28 cellular contexts compared by ENCODE assay signal in genomic region chr19:4533835-4534424, GRCh38. TPM values are rescaled to one million over a fixed set of nuclear protein-coding genes. Genes with fewer than 3 reads are reported as not detected.
A peak's percentile ranks its signal among the peaks of the same experiment; 100 is the strongest.
DNase-seq lines count a peak whose midpoint lies in the region; ATAC-seq, FAIRE-seq and TF ChIP-seq lines count a peak whose summit lies in the region.
"Had no signal": no experiment of that assay in that cellular context is flagged by ENCODE, and none has a peak within 500 bp of the region (broad histone marks: within the 10 kb centered on the region; RNA-seq: fewer than 3 reads in every experiment).

No MANE protein-coding gene starts in this region.

- BruUV-seq in K562 (replicated peaks; lab: Mats Ljungman, UMichigan) = no TSS peak

- H2AFZ ChIP-seq in K562 (ENCODE audit: low read depth, low read length) = no peak overlapping the region

- H3K27me3 ChIP-seq in left ventricle myocardium inferior (ENCODE audit: low read depth) (peaks cover 36% of the 10 kb centered on the region), K562 (ENCODE audit: control insufficient read depth in 2 of 2, insufficient read depth in 2 of 2, low read length in 2 of 2) (peaks cover 0 to 6% of the 10 kb centered on the region in 2 experiments; a peak in 3 of 5 replicates), neutrophil (no peaks in the 10 kb centered on the region)
- H3K27me3 ChIP-seq: MG63 had no signal

- CTCF ChIA-PET in K562 (lab: Yijun Ruan, JAX; ENCODE audit: low intra/inter-chr PET ratio) = no interaction called here

- no peaks in the 10 kb centered on the region for H4K20me1 ChIP-seq in K562 (replicated peaks; ENCODE audit: control insufficient read depth, insufficient read depth, low read length)
- H4K20me1 ChIP-seq: BLaER1 treated with 17β-estradiol and CSF1 and Interleukin-3, amounts not matched to agents 10 nM and 100 nM had no signal

- no peak for FAIRE-seq in K562 (lab: Jason Lieb, UNC)
- FAIRE-seq: GM12891, GM19239, H54 had no signal

- no peak for TF ChIP-seq EP300 in K562 (IDR thresholded peaks at IDR 0.05; ENCODE audit: low read length)

- ATAC-seq in left cardiac atrium (no peak), K562 (no peak)

- in situ Hi-C loops in K562 (cut with MboI) (no loop called here), GM13977 (cut with MboI; ENCODE audit: low pct_unique_long_range_greater_than_20kb, low sequenced_read_pairs, unreplicated experiment) (no loop called here)

- H3K79me2 ChIP-seq in K562 (ENCODE audit: control insufficient read depth, insufficient read depth, low read length) = peaks cover 9% of the 10 kb centered on the region; the same call in 2 of the 3 replicates

- peak overlapping the region; percentile 85 for H3K27ac ChIP-seq in left ventricle myocardium inferior (replicated peaks)
- H3K27ac ChIP-seq in K562 (ENCODE audit: extremely low read depth, low read depth, low read length) = no peak overlapping the region
- peak overlapping the region; percentile 95 for H3K27ac ChIP-seq in neutrophil
- H3K27ac ChIP-seq: BLaER1 treated with 17β-estradiol and CSF1 and Interleukin-3, amounts not matched to agents 10 nM and 100 nM; Peyer's patch had no signal

- H3K4me1 ChIP-seq in left ventricle myocardium inferior = peaks cover 32% of the 10 kb centered on the region
- peaks cover 5 to 44% of the 10 kb centered on the region in 2 experiments; a peak in 4 of 5 replicates for H3K4me1 ChIP-seq in K562 (replicated peaks in 1 of 2; ENCODE audit: control insufficient read depth in 2 of 2, insufficient read depth in 2 of 2, low read length in 2 of 2)
- peaks cover 50 to 51% of the 10 kb centered on the region in 2 experiments for H3K4me1 ChIP-seq in neutrophil (ENCODE audit: control insufficient read depth in 1 of 2, insufficient read depth in 1 of 2, low read depth in 1 of 2, low read length in 1 of 2)

- peak overlapping the region; percentile 68 for H3K4me3 ChIP-seq in left ventricle myocardium inferior
- H3K4me3 ChIP-seq in K562 = no peak overlapping the region
- no peak overlapping the region for H3K4me3 ChIP-seq in neutrophil (ENCODE audit: low read depth in 1 of 2, low read length in 1 of 2)
- H3K4me3 ChIP-seq: BLaER1 treated with 17β-estradiol and CSF1 and Interleukin-3, amounts not matched to agents 10 nM and 100 nM; MG63 had no signal

- 38% methylated on average over 9 of the region's 9 CpGs for WGBS in K562 (ENCODE audit: insufficient coverage, low coverage, missing lambda C conversion rate)

- TF ChIP-seq POLR2A in K562 (conservative IDR thresholded peaks at IDR 0.05) = no peak

- H3K9ac ChIP-seq in K562 (ENCODE audit: insufficient read depth in 1 of 2, low read depth in 2 of 2, low read length in 2 of 2) = no peak overlapping the region
- H3K9ac ChIP-seq: BLaER1 treated with 17β-estradiol and CSF1 and Interleukin-3, amounts not matched to agents 10 nM and 100 nM had no signal

- H3K9me1 ChIP-seq in K562 (ENCODE audit: control insufficient read depth, insufficient read depth, low read length) = no peaks in the 10 kb centered on the region

- no peaks in the 10 kb centered on the region for H3K9me3 ChIP-seq in left ventricle myocardium inferior (replicated peaks)
- H3K9me3 ChIP-seq in K562 (replicated peaks; ENCODE audit: control insufficient read depth, insufficient read depth, low read depth, low read length) = no peaks in the 10 kb centered on the region
- H3K9me3 ChIP-seq in neutrophil = no peaks in the 10 kb centered on the region
- H3K9me3 ChIP-seq: BLaER1 treated with 17β-estradiol and CSF1 and Interleukin-3, amounts not matched to agents 10 nM and 100 nM; MG63; Peyer's patch had no signal

- no peak overlapping the region for H3K4me2 ChIP-seq in K562 (ENCODE audit: insufficient read depth, low read length)

- no peaks in the 10 kb centered on the region for H3K36me3 ChIP-seq in left ventricle myocardium inferior
- H3K36me3 ChIP-seq in K562 (ENCODE audit: control insufficient read depth, insufficient read depth, low read length) = peaks cover 9% of the 10 kb centered on the region; the same call in 1 of the 3 replicates
- H3K36me3 ChIP-seq in neutrophil = peaks cover 26% of the 10 kb centered on the region
- H3K36me3 ChIP-seq: BLaER1 treated with 17β-estradiol and CSF1 and Interleukin-3, amounts not matched to agents 10 nM and 100 nM; MG63; Peyer's patch had no signal

- intact Hi-C loops in left ventricle myocardium inferior (cut with micrococcal nuclease) (no loop called here), left cardiac atrium (cut with DNase I) (no loop called here), K562 (cut with micrococcal nuclease) (no loop called here)

- POLR2A ChIA-PET in K562 (lab: Yijun Ruan, JAX) = interaction anchor here (1.3 to 1.6 kb wide), 2 partner anchors 10 to 62 kb away, joined by 6 to 8 read pairs; partner anchors contain the start of gene HDGFL2

- TF ChIP-seq CTCF in left ventricle myocardium inferior (IDR thresholded peaks at IDR 0.05; ENCODE audit: borderline replicate concordance) (no peak), K562 (IDR thresholded peaks at IDR 0.05 in 2 of 3, conservative IDR thresholded peaks at IDR 0.05 in 1 of 3; ENCODE audit: insufficient read depth in 2 of 3, low read depth in 1 of 3, low read length in 3 of 3) (no peak), neutrophil (IDR thresholded peaks at IDR 0.05) (no peak), GM13977 (IDR thresholded peaks at IDR 0.05; ENCODE audit: extremely low read depth, insufficient read depth, missing control alignments) (no peak)

- DNase-seq in left ventricle myocardium inferior (no peak), left cardiac atrium (no peak), K562 (ENCODE audit: extremely low read depth in 1 of 4, low spot score in 3 of 4) (no peak), GM13977 (ENCODE audit: low spot score) (no peak), NOMO-1 treated with dmso at 0.1 percent for 144 hours (lab: John Stamatoyannopoulos, UW; ENCODE audit: unreplicated experiment) (no peak), AG08396 (ENCODE audit: low spot score) (no peak)
- DNase-seq: AML-193; CD4-positive, alpha-beta T cell; DMS79; EL; GDM1; KG1; MG63; NCI-H1105 treated with DMSO at 0.1 percent for 48 hours; NCI-H2227 treated with DMSO at 0.1 percent for 48 hours; NCI-H526 treated with DMSO at 0.1 percent for 48 hours; OCI-M1; Peyer's patch; SHP77 treated with DMSO at 0.1 percent for 48 hours had no signal

- TF ChIP-seq RAD21 in K562 (CRISPR knock-in tag; conservative IDR thresholded peaks at IDR 0.05 in 1 of 2, IDR thresholded peaks at IDR 0.05 in 1 of 2) = no peak

RNA-seq across cellular contexts. Expression of gene PLIN5, which starts 1.1 kb away (rescaled TPM):
- total RNA-seq in left ventricle myocardium inferior = 73.5 TPM
- total RNA-seq in left cardiac atrium = 10 to 100 TPM; 32.7 to 47.8 TPM
- total RNA-seq in K562 (2011; cell fraction: chromatin; rRNA removed; ENCODE audit: low replicate concordance) = 8.0 and 24.6 TPM in 2 replicates
- 11.3 and 12.8 TPM in 2 replicates for total RNA-seq in K562 (2011; cell fraction: nucleolus; rRNA removed)
- total RNA-seq in K562 (2011; cell fraction: nucleoplasm; rRNA removed) = 10.8 and 12.9 TPM in 2 replicates
- 0.50 and 0.86 TPM in 2 replicates for total RNA-seq in K562 (2014; rRNA removed)
- 0.15 and 0.26 TPM in 2 replicates for total RNA-seq in K562 (2014; rRNA removed; fragmentation: Illumina TruSeq; extraction: Trizol)
- 0.07 TPM in 1 of 2 replicates, not detected in the other for total RNA-seq in K562 (2015; rRNA removed; fragmentation: Illumina TruSeq; extraction: Trizol)
- 1.3 TPM in 2 replicates for total RNA-seq in K562 (2021)
- 1.3 and 1.6 TPM in 2 replicates for polyA plus RNA-seq in K562 (2011; rRNA removed)
- 1.0 and 1.3 TPM in 2 replicates for polyA plus RNA-seq in K562 (2011; cell fraction: cytosol; rRNA removed)
- polyA plus RNA-seq in K562 (2011; cell fraction: nucleus; rRNA removed) = 3.6 and 9.2 TPM in 2 replicates
- polyA plus RNA-seq in K562 (2012) = 0.50 and 0.51 TPM in 2 replicates
- 0.54 and 0.62 TPM in 2 replicates for polyA plus RNA-seq in K562 (2014; fragmentation: Illumina TruSeq; extraction: Trizol)
- polyA plus RNA-seq in K562 (2014; fragmentation: Nextera tagmentation; extraction: Ambion mirVana) = under 1 TPM; 0.04 TPM
- 0.85 and 0.94 TPM in 2 replicates for polyA plus RNA-seq in K562 (2014; rRNA removed)
- polyA minus RNA-seq in K562 (2011; rRNA and poly(A)+ RNA removed) = 0.81 and 1.5 TPM in 2 replicates
- 0.95 TPM in 1 of 2 replicates, not detected in the other for polyA minus RNA-seq in K562 (2011; cell fraction: cytosol; rRNA and poly(A)+ RNA removed)
- 2.0 and 2.8 TPM in 2 replicates for polyA minus RNA-seq in K562 (2011; cell fraction: nucleus; rRNA and poly(A)+ RNA removed)
- total RNA-seq: A172, HT1080, NCI-H460 had no signal
- polyA plus RNA-seq: AG04450 had no signal

RNA-seq across cellular contexts. Expression of gene LRG1, which starts 5.9 kb away (rescaled TPM):
- total RNA-seq in left ventricle myocardium inferior = 0.41 TPM
- 1 to 10 TPM in 1 of 2 donors, under 1 TPM in 1; 0.88 to 1.1 TPM for total RNA-seq in left cardiac atrium
- 5.0 and 14.6 TPM in 2 replicates for total RNA-seq in K562 (2011; cell fraction: chromatin; rRNA removed; ENCODE audit: low replicate concordance)
- 18.2 and 23.3 TPM in 2 replicates for total RNA-seq in K562 (2011; cell fraction: nucleolus; rRNA removed)
- 12.4 and 14.4 TPM in 2 replicates for total RNA-seq in K562 (2011; cell fraction: nucleoplasm; rRNA removed)
- total RNA-seq in K562 (2014; rRNA removed) = 8.4 and 10.6 TPM in 2 replicates
- 3.8 and 4.6 TPM in 2 replicates for total RNA-seq in K562 (2014; rRNA removed; fragmentation: Illumina TruSeq; extraction: Trizol)
- total RNA-seq in K562 (2015; rRNA removed; fragmentation: Illumina TruSeq; extraction: Trizol) = 9.4 and 9.5 TPM in 2 replicates
- 11.5 and 11.7 TPM in 2 replicates for total RNA-seq in K562 (2021)
- 10.9 and 11.9 TPM in 2 replicates for polyA plus RNA-seq in K562 (2011; rRNA removed)
- 15.4 and 23.9 TPM in 2 replicates for polyA plus RNA-seq in K562 (2011; cell fraction: cytosol; rRNA removed)
- 2.7 and 3.4 TPM in 2 replicates for polyA plus RNA-seq in K562 (2011; cell fraction: nucleus; rRNA removed)
- 9.0 and 20.7 TPM in 2 replicates for polyA plus RNA-seq in K562 (2012)
- polyA plus RNA-seq in K562 (2014; fragmentation: Illumina TruSeq; extraction: Trizol) = 8.7 and 12.6 TPM in 2 replicates
- 1 to 10 TPM; 1.5 to 5.1 TPM for polyA plus RNA-seq in K562 (2014; fragmentation: Nextera tagmentation; extraction: Ambion mirVana)
- polyA plus RNA-seq in K562 (2014; rRNA removed) = 11.9 and 12.3 TPM in 2 replicates
- polyA minus RNA-seq in K562 (2011; rRNA and poly(A)+ RNA removed) = 3.2 and 3.6 TPM in 2 replicates
- 6.2 and 7.6 TPM in 2 replicates for polyA minus RNA-seq in K562 (2011; cell fraction: cytosol; rRNA and poly(A)+ RNA removed)
- polyA minus RNA-seq in K562 (2011; cell fraction: nucleus; rRNA and poly(A)+ RNA removed) = 1.2 and 2.6 TPM in 2 replicates
- total RNA-seq: CD4-positive, alpha-beta T cell; HT1080 had no signal

RNA-seq across cellular contexts. Expression of gene PLIN4, which starts 15.6 kb away (rescaled TPM):
- total RNA-seq in left ventricle myocardium inferior (162 TPM), left cardiac atrium (100 to 1,000 TPM; 331 to 357 TPM), K562 (2014; rRNA removed) (0.08 and 0.14 TPM in 2 replicates), K562 (2014; rRNA removed; fragmentation: Illumina TruSeq; extraction: Trizol) (0.04 TPM in 1 of 2 replicates, not detected in the other), K562 (2015; rRNA removed; fragmentation: Illumina TruSeq; extraction: Trizol) (0.04 TPM in 1 of 2 replicates, not detected in the other), K562 (2021) (0.09 TPM in 2 replicates)
- total RNA-seq in K562 (2011; cell fraction: chromatin; rRNA removed; ENCODE audit: low replicate concordance) = 1.0 and 3.0 TPM in 2 replicates
- total RNA-seq in K562 (2011; cell fraction: nucleolus; rRNA removed) = 0.92 and 1.2 TPM in 2 replicates
- total RNA-seq in K562 (2011; cell fraction: nucleoplasm; rRNA removed) = 0.53 and 0.81 TPM in 2 replicates
- polyA plus RNA-seq in K562 (2011; rRNA removed) (0.06 and 0.12 TPM in 2 replicates), K562 (2014; fragmentation: Illumina TruSeq; extraction: Trizol) (0.04 and 0.08 TPM in 2 replicates), K562 (2014; fragmentation: Nextera tagmentation; extraction: Ambion mirVana) (not detected), K562 (2014; rRNA removed) (0.07 and 0.16 TPM in 2 replicates)
- 0.06 and 0.15 TPM in 2 replicates for polyA plus RNA-seq in K562 (2011; cell fraction: cytosol; rRNA removed)
- 0.41 and 0.92 TPM in 2 replicates for polyA plus RNA-seq in K562 (2011; cell fraction: nucleus; rRNA removed)
- polyA plus RNA-seq in K562 (2012) = 0.10 and 0.17 TPM in 2 replicates
- 0.07 TPM in 1 of 2 replicates, not detected in the other for polyA minus RNA-seq in K562 (2011; rRNA and poly(A)+ RNA removed)
- not detected in 2 replicates for polyA minus RNA-seq in K562 (2011; cell fraction: cytosol; rRNA and poly(A)+ RNA removed)
- 0.11 and 0.13 TPM in 2 replicates for polyA minus RNA-seq in K562 (2011; cell fraction: nucleus; rRNA and poly(A)+ RNA removed)
- total RNA-seq: CD4-positive, alpha-beta T cell had no signal

RNA-seq across cellular contexts. Expression of gene SEMA6B, which starts 25.6 kb away (rescaled TPM):
- total RNA-seq in left ventricle myocardium inferior = 7.2 TPM
- total RNA-seq in left cardiac atrium = 10 to 100 TPM; 15.0 to 24.8 TPM
- total RNA-seq in K562 (2011; cell fraction: chromatin; rRNA removed; ENCODE audit: low replicate concordance) = 3.4 and 12.9 TPM in 2 replicates
- total RNA-seq in K562 (2011; cell fraction: nucleolus; rRNA removed) = 12.9 and 13.2 TPM in 2 replicates
- total RNA-seq in K562 (2011; cell fraction: nucleoplasm; rRNA removed) = 9.3 and 10.5 TPM in 2 replicates
- 2.5 and 2.7 TPM in 2 replicates for total RNA-seq in K562 (2014; rRNA removed)
- 0.57 and 0.65 TPM in 2 replicates for total RNA-seq in K562 (2014; rRNA removed; fragmentation: Illumina TruSeq; extraction: Trizol)
- total RNA-seq in K562 (2015; rRNA removed; fragmentation: Illumina TruSeq; extraction: Trizol) = 0.83 and 1.1 TPM in 2 replicates
- total RNA-seq in K562 (2021) = 3.7 and 4.6 TPM in 2 replicates
- 2.6 and 4.9 TPM in 2 replicates for polyA plus RNA-seq in K562 (2011; rRNA removed)
- 6.8 and 8.8 TPM in 2 replicates for polyA plus RNA-seq in K562 (2011; cell fraction: cytosol; rRNA removed)
- 7.2 and 8.1 TPM in 2 replicates for polyA plus RNA-seq in K562 (2011; cell fraction: nucleus; rRNA removed)
- polyA plus RNA-seq in K562 (2012) = 1.3 and 1.6 TPM in 2 replicates
- polyA plus RNA-seq in K562 (2014; fragmentation: Illumina TruSeq; extraction: Trizol) = 1.4 and 2.7 TPM in 2 replicates
- not detected for polyA plus RNA-seq in K562 (2014; fragmentation: Nextera tagmentation; extraction: Ambion mirVana)
- polyA plus RNA-seq in K562 (2014; rRNA removed) = 1.7 and 3.8 TPM in 2 replicates
- 5.1 and 7.6 TPM in 2 replicates for polyA minus RNA-seq in K562 (2011; rRNA and poly(A)+ RNA removed)
- polyA minus RNA-seq in K562 (2011; cell fraction: cytosol; rRNA and poly(A)+ RNA removed) = 9.4 and 13.2 TPM in 2 replicates
- 4.4 and 7.0 TPM in 2 replicates for polyA minus RNA-seq in K562 (2011; cell fraction: nucleus; rRNA and poly(A)+ RNA removed)

Comparison
In these comparisons a context has a peak if more than half of its experiments do, and no peak if none do; other contexts are left out.
1. RNA of gene PLIN4, which starts 15.6 kb away (total RNA-seq): 331 to 357 TPM in left cardiac atrium and 162 TPM in left ventricle myocardium inferior (single experiment); 0.04 to 3.0 TPM in K562; every median in the first group is over 10 times any median in the second.